13 cellular contexts compared by ENCODE assay signal in the genomic region with DNA sequence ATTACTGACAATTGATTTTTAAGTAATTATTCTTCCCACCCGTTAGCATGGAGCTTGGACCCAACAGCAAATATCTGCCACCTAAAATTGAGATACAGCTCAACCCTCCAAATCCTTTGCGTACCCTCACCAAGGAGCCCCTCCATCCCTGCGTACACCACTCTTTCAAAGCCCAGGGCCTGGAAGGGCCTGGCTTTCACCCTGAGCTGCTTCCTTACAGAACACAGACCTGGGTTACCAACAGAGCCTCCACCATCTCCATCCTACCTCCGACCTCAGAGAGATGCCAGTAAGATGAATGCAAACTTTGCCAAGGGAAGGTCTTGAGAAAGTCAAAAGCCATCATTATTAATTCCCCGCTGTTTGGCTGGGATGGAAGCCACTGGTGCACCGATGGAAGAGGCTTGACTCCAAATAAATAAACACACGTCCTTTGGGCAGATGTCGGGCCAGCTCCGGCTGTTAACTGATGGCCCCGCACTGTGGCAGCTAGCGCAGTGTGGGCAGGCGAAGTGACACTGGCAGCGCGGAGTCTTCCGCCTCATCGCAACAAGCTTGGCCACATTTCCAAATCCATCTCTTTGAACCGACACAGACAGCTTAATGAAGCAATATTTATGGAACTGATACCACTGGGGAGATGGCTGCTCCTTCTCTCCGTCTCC.
"Had no signal": no experiment of that assay in that cellular context is flagged by ENCODE, and none has a peak within 500 bp of the region (broad histone marks: within the 10 kb centered on the region; RNA-seq: fewer than 3 reads in every experiment).

No MANE protein-coding gene starts in this region.

- H3K4me2 ChIP-seq: hepatocyte, smooth muscle cell had no signal

- H3K27ac ChIP-seq: hepatocyte, pancreas, SJCRH30, tibial artery had no signal

- H3K4me3 ChIP-seq: hepatocyte, pancreas, SJCRH30, smooth muscle cell, tibial artery had no signal

- DNase-seq: activated CD4-positive, alpha-beta T cell treated with anti-CD3 and anti-CD28 coated beads, Interleukin-2, amount 50 U/mL, for 48 hours; erythroblast; pancreas; right cardiac atrium; SJCRH30 had no signal

- H3K27ac Mint-ChIP-seq: activated naive CD4-positive, alpha-beta T cell treated with anti-CD3 and anti-CD28 coated beads, Interleukin-2, amount 50 U/mL, for 24 hours; activated T-helper 1 cell treated with anti-CD3 and anti-CD28 coated beads, Interleukin-12 subunit alpha, Interleukin-12 subunit beta, Interleukin-2, Interleukin-4 antibody, amounts not matched to agents 30 ng/mL and 10 ng/mL and 1 ng/mL, durations not matched to agents 14 hours and 24 hours and 36 hours; stimulated activated effector memory CD8-positive, alpha-beta T cell treated with anti-CD3 and anti-CD28 coated beads, Interleukin-12 subunit alpha, Interleukin-12 subunit beta, amount 100 ng/mL, for 72 hours had no signal

- H3K36me3 Mint-ChIP-seq: activated naive CD4-positive, alpha-beta T cell treated with anti-CD3 and anti-CD28 coated beads, Interleukin-2, amount 50 U/mL, for 24 hours; brain; stimulated activated effector memory CD8-positive, alpha-beta T cell treated with anti-CD3 and anti-CD28 coated beads, Interleukin-12 subunit alpha, Interleukin-12 subunit beta, amount 100 ng/mL, for 72 hours had no signal

- H3K27me3 ChIP-seq: hepatocyte, pancreas had no signal

- H3K4me1 Mint-ChIP-seq: activated naive CD4-positive, alpha-beta T cell treated with anti-CD3 and anti-CD28 coated beads, Interleukin-2, amount 50 U/mL, for 24 hours; central memory CD8-positive, alpha-beta T cell; stimulated activated effector memory CD8-positive, alpha-beta T cell treated with anti-CD3 and anti-CD28 coated beads, Interleukin-12 subunit alpha, Interleukin-12 subunit beta, amount 100 ng/mL, for 72 hours had no signal

- H2AFZ ChIP-seq: hepatocyte had no signal

- H3K9me3 ChIP-seq: pancreas, SJCRH30, tibial artery had no signal

- H3K4me3 Mint-ChIP-seq: activated naive CD4-positive, alpha-beta T cell treated with anti-CD3 and anti-CD28 coated beads, Interleukin-2, amount 50 U/mL, for 24 hours; activated T-helper 1 cell treated with anti-CD3 and anti-CD28 coated beads, Interleukin-12 subunit alpha, Interleukin-12 subunit beta, Interleukin-2, Interleukin-4 antibody, amounts not matched to agents 30 ng/mL and 10 ng/mL and 1 ng/mL, durations not matched to agents 14 hours and 24 hours and 36 hours; brain; central memory CD8-positive, alpha-beta T cell; stimulated activated effector memory CD8-positive, alpha-beta T cell treated with anti-CD3 and anti-CD28 coated beads, Interleukin-12 subunit alpha, Interleukin-12 subunit beta, amount 100 ng/mL, for 72 hours had no signal

- H3K9me3 Mint-ChIP-seq: activated naive CD4-positive, alpha-beta T cell treated with anti-CD3 and anti-CD28 coated beads, Interleukin-2, amount 50 U/mL, for 24 hours; activated T-helper 1 cell treated with anti-CD3 and anti-CD28 coated beads, Interleukin-12 subunit alpha, Interleukin-12 subunit beta, Interleukin-2, Interleukin-4 antibody, amounts not matched to agents 30 ng/mL and 10 ng/mL and 1 ng/mL, durations not matched to agents 14 hours and 24 hours and 36 hours; brain; central memory CD8-positive, alpha-beta T cell; stimulated activated effector memory CD8-positive, alpha-beta T cell treated with anti-CD3 and anti-CD28 coated beads, Interleukin-12 subunit alpha, Interleukin-12 subunit beta, amount 100 ng/mL, for 72 hours had no signal

- H3K4me1 ChIP-seq: pancreas, SJCRH30, tibial artery had no signal

- H3K79me2 ChIP-seq: hepatocyte had no signal

- H3K36me3 ChIP-seq: pancreas, SJCRH30, tibial artery had no signal
